ENCODE assay signal across 9 cellular contexts in genomic region chr1:209207126-209207700, GRCh38.
DNase-seq lines count a peak whose midpoint lies in the region; ATAC-seq and TF ChIP-seq lines count a peak whose summit lies in the region.
"Had no signal": no experiment of that assay in that cellular context is flagged by ENCODE, and none has a peak within 500 bp of the region (broad histone marks: within the 10 kb centered on the region; RNA-seq: fewer than 3 reads in every experiment).

No MANE protein-coding gene starts in this region.

- TF ChIP-seq CTCF in GM10266 (IDR thresholded peaks at IDR 0.05; ENCODE audit: control insufficient read depth, insufficient read depth, low read depth, missing control alignments) (no peak), epithelial cell of esophagus (IDR thresholded peaks at IDR 0.05; ENCODE audit: insufficient read depth, low read depth, low read length, missing control alignments) (no peak), ovary (IDR thresholded peaks at IDR 0.05) (no peak)

- no peaks in the 10 kb centered on the region for H3K36me3 ChIP-seq in ovary

- WGBS in ovary, 3 donors = 20 to 28% (median 24%) methylated on average over 11 of the region's 11 CpGs

- no peak for TF ChIP-seq POLR2A in ovary (IDR thresholded peaks at IDR 0.05)

- no peak overlapping the region for H3K27ac ChIP-seq in ovary

- TF ChIP-seq EP300 in ovary (IDR thresholded peaks at IDR 0.05) = no peak

- H3K4me3 ChIP-seq in epithelial cell of esophagus (ENCODE audit: low read length) (peak overlapping the region; percentile 43), ovary (peak overlapping the region; percentile 14)

- H3K4me1 ChIP-seq in ovary (ENCODE audit: insufficient read depth) = peaks cover 4% of the 10 kb centered on the region

- no peaks in the 10 kb centered on the region for H3K9me3 ChIP-seq in ovary

- DNase-seq in GM10266 (ENCODE audit: extremely low spot score) = peak; percentile 3
- DNase-seq in epithelial cell of esophagus (ENCODE audit: low read depth) = no peak
- DNase-seq in ovary = no peak
- no peak for DNase-seq in SKM-1 (lab: John Stamatoyannopoulos, UW; ENCODE audit: unreplicated experiment)
- DNase-seq: activated T-cell treated with anti-CD3 and anti-CD28 coated beads for 4 hours had no signal

- intact Hi-C loops in ovary (cut with DNase I) = no loop called here

- H3K27me3 ChIP-seq in ovary = no peaks in the 10 kb centered on the region

- peak; percentile 29 for ATAC-seq in HG03354 (IDR thresholded peaks at IDR 0.05; ENCODE audit: poor library complexity, severe bottlenecking, unreplicated experiment)
- no peak for ATAC-seq in GM21737 (IDR thresholded peaks at IDR 0.05; ENCODE audit: unreplicated experiment)
- no peak for ATAC-seq in GM19467 (IDR thresholded peaks at IDR 0.05; ENCODE audit: unreplicated experiment)
- ATAC-seq in HG02759 (IDR thresholded peaks at IDR 0.05; ENCODE audit: unreplicated experiment) = no peak
